Comparison of ENCODE assay signal across 2 cellular contexts in genomic region chr16:22111629-22112028, GRCh38.
TF ChIP-seq lines count a peak whose summit lies in the region.

No MANE protein-coding gene starts in this region.

TF ChIP-seq in K562, 482 proteins besides CTCF, POLR2A, EP300 and RAD21:
- TF ChIP-seq ZNF121 (CRISPR knock-in tag; conservative IDR thresholded peaks at IDR 0.05), result peak; percentile 92

TF ChIP-seq in HepG2, 621 proteins besides CTCF, POLR2A, EP300 and RAD21:
- peak; percentile 83 for TF ChIP-seq ZNF121 (CRISPR knock-in tag; IDR thresholded peaks at IDR 0.05)
